In genomic region chr2:75403991-75404428, GRCh38 we compare ENCODE assay signal across 8 cellular contexts.
DNase-seq lines count a peak whose midpoint lies in the region; ATAC-seq, FAIRE-seq and TF ChIP-seq lines count a peak whose summit lies in the region.

No MANE protein-coding gene starts in this region.

- DNase-seq in A549 (ENCODE audit: low read depth in 1 of 2, low spot score in 1 of 2) (peak; percentile 17 to 65), GM12865 (ENCODE audit: low read depth) (peak; percentile 71), NCI-H1694 treated with DMSO at 0.1 percent for 48 hours (lab: John Stamatoyannopoulos, UW) (peak; percentile 70), heart left ventricle (no peak), sciatic nerve (ENCODE audit: low spot score) (no peak)
- DNase-seq in activated CD4-positive, CD25-positive, alpha-beta regulatory T cell treated with anti-CD3 and anti-CD28 coated beads, Interleukin-2, amount 50 U/mL, for 72 hours = no peak

- POLR2A ChIA-PET in A549 (lab: Yijun Ruan, JAX) = no interaction called here

- H3K27ac ChIP-seq in A549 (no peak overlapping the region), heart left ventricle (no peak overlapping the region)

- WGBS in A549 (ENCODE audit: missing lambda C conversion rate) = 3% methylated on average over 9 of the region's 9 CpGs
- WGBS in heart left ventricle, 4 donors = 21 to 23% (median 22%) methylated on average over 9 of the region's 9 CpGs

- TF ChIP-seq POLR2A in A549 (IDR thresholded peaks at IDR 0.05; ENCODE audit: low read length) = no peak
- no peak for TF ChIP-seq POLR2A in heart left ventricle (IDR thresholded peaks at IDR 0.05)

- peak; percentile 93 for FAIRE-seq in A549 (lab: Jason Lieb, UNC)

- TF ChIP-seq CTCF in A549 (IDR thresholded peaks at IDR 0.05) (peak; percentile 97), GM12865 (IDR thresholded peaks at IDR 0.05; ENCODE audit: insufficient read depth, low read depth, low read length, missing control alignments) (peak; percentile 71), WI38 (IDR thresholded peaks at IDR 0.05; ENCODE audit: low read depth, low read length) (peak; percentile 62; the same call in 1 of the 2 replicates), heart left ventricle (IDR thresholded peaks at IDR 0.05) (peak; percentile 65 to 88 (median 77))

- no peaks in the 10 kb centered on the region for H3K9me3 ChIP-seq in A549
- no peaks in the 10 kb centered on the region for H3K9me3 ChIP-seq in heart left ventricle

- H3K4me3 ChIP-seq in A549 = no peak overlapping the region
- no peak overlapping the region for H3K4me3 ChIP-seq in GM12865 (ENCODE audit: low read depth, low read length)
- H3K4me3 ChIP-seq in WI38 (ENCODE audit: low read depth, low read length) = no peak overlapping the region
- H3K4me3 ChIP-seq in heart left ventricle = no peak overlapping the region

- CTCF ChIA-PET in A549 (lab: Yijun Ruan, JAX) = interaction anchor here (1.4 to 6.0 kb wide), 7 partner anchors 204 to 485 kb away, joined by 4 to 57 read pairs (median 7); partner anchors contain the start of gene TACR1

- TF ChIP-seq RAD21 in A549 (conservative IDR thresholded peaks at IDR 0.05 in 1 of 2, IDR thresholded peaks at IDR 0.05 in 1 of 2) = peak; percentile 93 to 96

- intact Hi-C loops in heart left ventricle (cut with DNase I) = loop anchor here (1.0 to 10.0 kb wide), 13 partner anchors 205 to 712 kb away; partner anchors contain the start of gene TACR1 (in 2 of the 10)
- intact Hi-C loops in sciatic nerve (cut with DNase I) = loop anchor here (10.0 kb wide), 1 partner anchor 479 kb away; no protein-coding TSS in a partner anchor

- H3K4me2 ChIP-seq in A549 = peak overlapping the region; percentile 28; the same call in 2 of the 3 replicates

- no peak for TF ChIP-seq EP300 in A549 (IDR thresholded peaks at IDR 0.05)

- no peaks in the 10 kb centered on the region for H3K36me3 ChIP-seq in heart left ventricle

- ATAC-seq in A549 (peak; percentile 98 to 99), HG02798 (IDR thresholded peaks at IDR 0.05; ENCODE audit: poor library complexity, unreplicated experiment) (peak; percentile 88), heart left ventricle (peak in 3 of 4 donors; percentile 50 to 67 (median 63)), sciatic nerve (peak; percentile 61)

- H3K4me1 ChIP-seq in A549 = no peaks in the 10 kb centered on the region
- H3K4me1 ChIP-seq in heart left ventricle = no peaks in the 10 kb centered on the region

- peaks cover 0 to 30% (median 4%) of the 10 kb centered on the region in 9 donors for H3K27me3 ChIP-seq in heart left ventricle

TF ChIP-seq in A549, 52 proteins besides CTCF, POLR2A, EP300 and RAD21:
- peak; percentile 92 for TF ChIP-seq SMC3 (IDR thresholded peaks at IDR 0.05)
- no peak for TF ChIP-seq ATOH8 (CRISPR knock-in tag; IDR thresholded peaks at IDR 0.05; ENCODE audit: low read depth)

Comparison
In these comparisons a context has a peak if more than half of its experiments do, and no peak if none do; other contexts are left out.
1. DNase-seq: peak in A549 (2 of 2), GM12865 (single experiment) and NCI-H1694 treated with DMSO at 0.1 percent for 48 hours (single experiment); none in heart left ventricle (0 of 5), sciatic nerve (single experiment) and activated CD4-positive, CD25-positive, alpha-beta regulatory T cell treated with anti-CD3 and anti-CD28 coated beads, Interleukin-2, amount 50 U/mL, for 72 hours (single experiment).
2. Peak in every context shown above with its lines, with median percentiles within 50 percentile points of each other: ATAC-seq and CTCF ChIP-seq.